ENCODE assay signal across 8 cellular contexts in genomic region chr1:212630159-212630900, GRCh38. TPM values are rescaled to one million over a fixed set of nuclear protein-coding genes. Genes with fewer than 3 reads are reported as not detected.
A peak's percentile ranks its signal among the peaks of the same experiment; 100 is the strongest.
DNase-seq lines count a peak whose midpoint lies in the region; ATAC-seq and TF ChIP-seq lines count a peak whose summit lies in the region.

No MANE protein-coding gene starts in this region.

- H3K4me1 Mint-ChIP-seq in activated T-cell treated with anti-CD3 and anti-CD28 coated beads, Interleukin-2, amount 50 U/mL, for 4 hours (ENCODE audit: low read depth) = peaks cover 5% of the 10 kb centered on the region

- peaks cover 3% of the 10 kb centered on the region for H3K9me3 Mint-ChIP-seq in activated T-cell treated with anti-CD3 and anti-CD28 coated beads, Interleukin-2, amount 50 U/mL, for 4 hours

- DNase-seq in COR-L47 (lab: John Stamatoyannopoulos, UW) (peak; percentile 29), OCI-M1 (lab: John Stamatoyannopoulos, UW) (peak; percentile 93), foreskin fibroblast (peak in 1 of 2 donors; percentile 69), osteoblast (ENCODE audit: insufficient read length, low spot score, missing footprints) (peak; percentile 84), uterus (peak; percentile 48 to 51)
- peak; percentile 58 for DNase-seq in activated T-cell treated with anti-CD3 and anti-CD28 coated beads, Interleukin-2, amount 50 U/mL, for 4 hours

- no peak overlapping the region for H3K4me3 ChIP-seq in foreskin fibroblast (ENCODE audit: low read depth in 1 of 2, low read length in 2 of 2)
- no peak overlapping the region for H3K4me3 ChIP-seq in osteoblast (ENCODE audit: insufficient read depth, low read length)
- H3K4me3 ChIP-seq in uterus = no peak overlapping the region

- intact Hi-C loops in uterus (cut with DNase I; ENCODE audit: low total_unique reads) = no loop called here

- no peaks in the 10 kb centered on the region for H3K36me3 ChIP-seq in osteoblast (ENCODE audit: insufficient read depth, low read length)
- no peaks in the 10 kb centered on the region for H3K36me3 ChIP-seq in uterus

- H3K36me3 Mint-ChIP-seq in activated T-cell treated with anti-CD3 and anti-CD28 coated beads, Interleukin-2, amount 50 U/mL, for 4 hours (ENCODE audit: insufficient read depth) = no peaks in the 10 kb centered on the region

- no peaks in the 10 kb centered on the region for H3K79me2 ChIP-seq in osteoblast (ENCODE audit: insufficient read depth, low read length)

- H3K27me3 Mint-ChIP-seq in activated T-cell treated with anti-CD3 and anti-CD28 coated beads, Interleukin-2, amount 50 U/mL, for 4 hours (ENCODE audit: low read depth) = peaks cover 6% of the 10 kb centered on the region

- H2AFZ ChIP-seq in osteoblast (ENCODE audit: low read length) = no peak overlapping the region

- H4K20me1 ChIP-seq in osteoblast (ENCODE audit: insufficient read depth, low read length) = no peaks in the 10 kb centered on the region

- TF ChIP-seq CTCF in foreskin fibroblast (IDR thresholded peaks at IDR 0.05; ENCODE audit: low read depth, low read length) (peak; percentile 74), osteoblast (IDR thresholded peaks at IDR 0.05; ENCODE audit: extremely low read depth, low read depth, low read length) (peak; percentile 85), uterus (IDR thresholded peaks at IDR 0.05) (peak; percentile 65 to 84 (median 76))

- H3K4me1 ChIP-seq in osteoblast (ENCODE audit: insufficient read depth, low read length) = peaks cover 7% of the 10 kb centered on the region
- no peaks in the 10 kb centered on the region for H3K4me1 ChIP-seq in uterus

- no peak overlapping the region for H3K4me3 Mint-ChIP-seq in activated T-cell treated with anti-CD3 and anti-CD28 coated beads, Interleukin-2, amount 50 U/mL, for 4 hours

- H3K27ac ChIP-seq in osteoblast (ENCODE audit: low read depth, low read length) = no peak overlapping the region
- H3K27ac ChIP-seq in uterus = no peak overlapping the region

- peaks cover 25% of the 10 kb centered on the region for H3K27me3 ChIP-seq in osteoblast (ENCODE audit: insufficient read depth, low read length)
- no peaks in the 10 kb centered on the region for H3K27me3 ChIP-seq in uterus

- no peak for TF ChIP-seq POLR2A in uterus (IDR thresholded peaks at IDR 0.05)

- no peak overlapping the region for H3K4me2 ChIP-seq in osteoblast (ENCODE audit: insufficient read depth, low read length)

- peak; percentile 94 for ATAC-seq in GM19395 (IDR thresholded peaks at IDR 0.05; ENCODE audit: unreplicated experiment)
- peak; percentile 96 for ATAC-seq in HG03432 (IDR thresholded peaks at IDR 0.05; ENCODE audit: unreplicated experiment)
- peak; percentile 94 for ATAC-seq in activated T-cell treated with anti-CD3 and anti-CD28 coated beads, Interleukin-2, amount 50 U/mL, for 4 hours

- H3K9me3 ChIP-seq in osteoblast (ENCODE audit: low read depth, low read length) (no peaks in the 10 kb centered on the region), uterus (no peaks in the 10 kb centered on the region)

RNA-seq across cellular contexts. Expression of gene ATF3, which starts 21.8 kb away (rescaled TPM):
- total RNA-seq in activated T-cell treated with anti-CD3 and anti-CD28 coated beads, Interleukin-2, amount 50 U/mL, for 4 hours = 10 to 100 TPM; 14.8 to 27.2 (median 16.8) TPM
- 3.2 and 3.6 TPM in 2 replicates for total RNA-seq in osteoblast
- 10 to 100 TPM in 3 of 4 donors, 1 to 10 TPM in 1; 1.8 to 42.6 (median 24.4) TPM for total RNA-seq in uterus
